In genomic region chr1:205041121-205041758, GRCh38 we compare ENCODE assay signal across 1 cellular context.
TF ChIP-seq lines count a peak whose summit lies in the region.

No MANE protein-coding gene starts in this region.

TF ChIP-seq in GM23338, 12 proteins besides CTCF, POLR2A, EP300 and RAD21 (continued from another document):
- TF ChIP-seq ZNF462 (CRISPR knock-in tag; IDR thresholded peaks at IDR 0.05) (no peak), JUNB (IDR thresholded peaks at IDR 0.05; ENCODE audit: unreplicated experiment) (no peak)
TF ChIP-seq in GM23338: peak in this region for 0.
